ENCODE assay signal across 24 cellular contexts in the genomic region with DNA sequence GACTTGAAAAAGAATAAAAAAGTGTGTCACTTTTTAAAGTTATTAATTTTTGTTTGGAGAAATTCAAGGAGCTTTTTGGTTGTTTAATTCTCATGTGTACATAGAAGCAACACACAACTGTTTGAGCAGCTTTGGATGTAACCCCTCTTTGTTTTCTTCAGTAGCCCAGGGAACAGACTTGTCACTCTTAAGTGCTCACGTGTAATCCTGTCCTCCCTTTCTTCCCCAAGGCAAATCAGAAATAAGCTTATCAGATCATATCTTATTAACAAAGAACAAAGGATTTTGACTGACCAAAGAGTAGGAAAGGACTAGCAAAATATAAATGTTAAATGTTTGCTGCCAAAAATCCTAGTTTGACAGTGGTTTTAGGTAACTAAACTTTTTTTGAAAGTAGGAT. TPM values are rescaled to one million over a fixed set of nuclear protein-coding genes. Genes with fewer than 3 reads are reported as not detected.
DNase-seq lines count a peak whose midpoint lies in the region; FAIRE-seq and TF ChIP-seq lines count a peak whose summit lies in the region.
"Had no signal": no experiment of that assay in that cellular context is flagged by ENCODE, and none has a peak within 500 bp of the region (broad histone marks: within the 10 kb centered on the region; RNA-seq: fewer than 3 reads in every experiment).

No MANE protein-coding gene starts in this region.

- H3K4me2 ChIP-seq in keratinocyte (ENCODE audit: control insufficient read depth, extremely low read depth, insufficient read depth, low read depth, low read length) = no peak overlapping the region
- H3K4me2 ChIP-seq: KMS-11 had no signal

- H3K4me1 ChIP-seq in keratinocyte (ENCODE audit: control insufficient read depth, extremely low read depth, insufficient read depth, low read length) = no peaks in the 10 kb centered on the region
- H3K4me1 ChIP-seq in esophagus squamous epithelium = peaks cover 0 to 14% (median 0%) of the 10 kb centered on the region in 3 donors
- H3K4me1 ChIP-seq: prostate gland had no signal

- no peaks in the 10 kb centered on the region for H3K4me1 Mint-ChIP-seq in activated T-cell treated with anti-CD3 and anti-CD28 coated beads, Interleukin-2, amount 50 U/mL, for 24 hours (ENCODE audit: low read depth)
- H3K4me1 Mint-ChIP-seq: activated naive CD8-positive, alpha-beta T cell treated with anti-CD3 and anti-CD28 coated beads, Interleukin-2, amount 50 U/mL, for 24 hours; T-helper 17 cell had no signal

- no peak overlapping the region for H3K27ac Mint-ChIP-seq in activated T-cell treated with anti-CD3 and anti-CD28 coated beads, Interleukin-2, amount 50 U/mL, for 24 hours
- H3K27ac Mint-ChIP-seq: activated CD8-positive, alpha-beta T cell treated with anti-CD3 and anti-CD28 coated beads, Interleukin-2, amount 10 ng/mL, durations not matched to agents 7 days and 5 days; activated naive CD8-positive, alpha-beta T cell treated with anti-CD3 and anti-CD28 coated beads, Interleukin-2, amount 50 U/mL, for 24 hours; CD8-positive, alpha-beta T cell; T-helper 17 cell had no signal

- H3K4me3 ChIP-seq in keratinocyte (ENCODE audit: control insufficient read depth in 2 of 3, extremely low read depth in 1 of 3, insufficient read depth in 2 of 3, low read depth in 1 of 3, low read length in 3 of 3) = no peak overlapping the region
- H3K4me3 ChIP-seq in esophagus squamous epithelium = no peak overlapping the region
- H3K4me3 ChIP-seq: body of pancreas, prostate gland had no signal

- H3K79me2 ChIP-seq in keratinocyte (ENCODE audit: control insufficient read depth, insufficient read depth, low read length) = no peaks in the 10 kb centered on the region

- TF ChIP-seq POLR2A in esophagus squamous epithelium (IDR thresholded peaks at IDR 0.05) = no peak

- H3K9me3 ChIP-seq in keratinocyte (ENCODE audit: control insufficient read depth, low read depth, low read length) = no peaks in the 10 kb centered on the region
- no peaks in the 10 kb centered on the region for H3K9me3 ChIP-seq in esophagus squamous epithelium
- H3K9me3 ChIP-seq: body of pancreas, prostate gland had no signal

- TF ChIP-seq CTCF in keratinocyte (optimal IDR thresholded peaks at IDR 0.05 in 1 of 3, IDR thresholded peaks at IDR 0.05 in 1 of 3, conservative IDR thresholded peaks at IDR 0.05 in 1 of 3; ENCODE audit: extremely low read depth in 1 of 3, insufficient read depth in 2 of 3, low read length in 3 of 3) (no peak), esophagus squamous epithelium (IDR thresholded peaks at IDR 0.05) (no peak)

- DNase-seq in NCI-H1417 (lab: John Stamatoyannopoulos, UW) = peak in 2 of 3 experiments; percentile 1 to 50
- DNase-seq in NCI-H1417 treated with DMSO at 0.1 percent for 48 hours (lab: John Stamatoyannopoulos, UW) = no peak
- DNase-seq in NCI-H69 (lab: John Stamatoyannopoulos, UW) = peak; percentile 45
- DNase-seq in keratinocyte (ENCODE audit: low read depth, low spot score) = no peak
- peak; percentile 45 for DNase-seq in renal cortical epithelial cell (ENCODE audit: low read depth)
- DNase-seq in esophagus squamous epithelium (lab: John Stamatoyannopoulos, UW) = no peak
- DNase-seq in NCI-H1694 (lab: John Stamatoyannopoulos, UW) = no peak
- no peak for DNase-seq in activated T-cell treated with anti-CD3 and anti-CD28 coated beads, Interleukin-2, amount 50 U/mL, for 24 hours
- DNase-seq: activated CD4-positive, alpha-beta T cell treated with anti-CD3 and anti-CD28 coated beads for 1 hour; activated CD8-positive, alpha-beta T cell treated with anti-CD3 and anti-CD28 coated beads, Interleukin-2, amount 10 ng/mL, durations not matched to agents 7 days and 5 days; activated gamma-delta T cell; activated naive CD8-positive, alpha-beta T cell treated with anti-CD3 and anti-CD28 coated beads, Interleukin-2, amount 50 U/mL, for 24 hours; AML-193; body of pancreas; CD8-positive, alpha-beta T cell; effector CD4-positive, alpha-beta T cell; GDM1; NCI-H187 treated with DMSO at 0.1 percent for 48 hours; NCI-H2227 treated with DMSO at 0.1 percent for 48 hours; T-helper 17 cell; trophoblast cell had no signal

- no peaks in the 10 kb centered on the region for H3K9me1 ChIP-seq in keratinocyte (ENCODE audit: control insufficient read depth, extremely low read depth, insufficient read depth, low read length)

- no peak for FAIRE-seq in keratinocyte (lab: Jason Lieb, UNC)
- FAIRE-seq: GM18507 had no signal

- H3K9me3 Mint-ChIP-seq in activated T-cell treated with anti-CD3 and anti-CD28 coated beads, Interleukin-2, amount 50 U/mL, for 24 hours = peaks cover 9% of the 10 kb centered on the region

- no peak overlapping the region for H3K4me3 Mint-ChIP-seq in activated T-cell treated with anti-CD3 and anti-CD28 coated beads, Interleukin-2, amount 50 U/mL, for 24 hours
- H3K4me3 Mint-ChIP-seq: activated CD8-positive, alpha-beta T cell treated with anti-CD3 and anti-CD28 coated beads, Interleukin-2, amount 10 ng/mL, durations not matched to agents 7 days and 5 days; activated naive CD8-positive, alpha-beta T cell treated with anti-CD3 and anti-CD28 coated beads, Interleukin-2, amount 50 U/mL, for 24 hours; CD8-positive, alpha-beta T cell; T-helper 17 cell had no signal

- intact Hi-C loops in esophagus squamous epithelium (cut with DNase I) = no loop called here

- dilution Hi-C loops in keratinocyte (cut with MboI; ENCODE audit: extremely low pct_ligation_motif_present, low sequenced_read_pairs) = loop anchor here (25.0 kb wide), 1 partner anchor 368 kb away; no protein-coding TSS in a partner anchor

- H3K27ac ChIP-seq in keratinocyte (ENCODE audit: control insufficient read depth, insufficient read depth, low read length) = no peak overlapping the region
- H3K27ac ChIP-seq in esophagus squamous epithelium = no peak overlapping the region
- H3K27ac ChIP-seq: body of pancreas, KMS-11, prostate gland had no signal

- no peak overlapping the region for H3K9ac ChIP-seq in keratinocyte (ENCODE audit: control insufficient read depth, extremely low read depth, insufficient read depth, low read length)
- H3K9ac ChIP-seq: KMS-11 had no signal

- H4K20me1 ChIP-seq in keratinocyte (ENCODE audit: control insufficient read depth, extremely low read depth, insufficient read depth, low read length) = no peaks in the 10 kb centered on the region

- peak overlapping the region; percentile 20 for H2AFZ ChIP-seq in keratinocyte (ENCODE audit: control insufficient read depth, low read length)

- H3K27me3 Mint-ChIP-seq in activated T-cell treated with anti-CD3 and anti-CD28 coated beads, Interleukin-2, amount 50 U/mL, for 24 hours = no peaks in the 10 kb centered on the region
- H3K27me3 Mint-ChIP-seq: activated naive CD8-positive, alpha-beta T cell treated with anti-CD3 and anti-CD28 coated beads, Interleukin-2, amount 50 U/mL, for 24 hours; T-helper 17 cell had no signal

- H3K27me3 ChIP-seq in keratinocyte (ENCODE audit: control insufficient read depth, extremely low read depth, insufficient read depth, low read length) = no peaks in the 10 kb centered on the region
- no peaks in the 10 kb centered on the region for H3K27me3 ChIP-seq in esophagus squamous epithelium
- H3K27me3 ChIP-seq: body of pancreas had no signal

- H3K36me3 ChIP-seq in keratinocyte (ENCODE audit: control insufficient read depth in 2 of 2, extremely low read depth in 1 of 2, insufficient read depth in 2 of 2, low read length in 2 of 2) (no peaks in the 10 kb centered on the region), esophagus squamous epithelium (no peaks in the 10 kb centered on the region)
- H3K36me3 ChIP-seq: prostate gland had no signal

- WGBS in esophagus squamous epithelium, 2 donors = 41 to 53% methylated on average over 1 of the region's 1 CpG

- no peaks in the 10 kb centered on the region for H3K36me3 Mint-ChIP-seq in activated T-cell treated with anti-CD3 and anti-CD28 coated beads, Interleukin-2, amount 50 U/mL, for 24 hours (ENCODE audit: low read depth)
- H3K36me3 Mint-ChIP-seq: CD8-positive, alpha-beta T cell had no signal

RNA-seq across cellular contexts. Expression of a gene that starts 7.3 kb away (rescaled TPM):
- 69.7 to 123 TPM (median 91.7 TPM) in 3 replicates for polyA plus RNA-seq in keratinocyte
- 26.0 TPM for polyA plus RNA-seq in keratinocyte (2011; ENCODE audit: low read depth)
- polyA plus RNA-seq in keratinocyte (2011; cell fraction: cytosol; rRNA removed) = 19.7 and 39.9 TPM in 2 replicates
- 161 and 172 TPM in 2 replicates for polyA plus RNA-seq in keratinocyte (2011; cell fraction: nucleus; rRNA removed)
- 25.7 and 51.0 TPM in 2 replicates for polyA plus RNA-seq in keratinocyte (2012; ENCODE audit: low replicate concordance)
- 39.2 to 159 TPM (median 142 TPM) in 3 replicates for polyA minus RNA-seq in keratinocyte
- polyA minus RNA-seq in keratinocyte (2011; cell fraction: cytosol; rRNA and poly(A)+ RNA removed) = 40.3 TPM
- 147 and 284 TPM in 2 replicates for polyA minus RNA-seq in keratinocyte (2011; cell fraction: nucleus; rRNA and poly(A)+ RNA removed)
- total RNA-seq in renal cortical epithelial cell (5.2 and 16.0 TPM in 2 replicates), esophagus squamous epithelium (10 to 100 TPM in 1 of 4 donors, 1 to 10 TPM in 3; 1.6 to 11.8 (median 6.4) TPM)
- total RNA-seq: activated CD8-positive, alpha-beta T cell treated with anti-CD3 and anti-CD28 coated beads, Interleukin-2, amount 10 ng/mL, durations not matched to agents 7 days and 5 days; CD8-positive, alpha-beta T cell; T-helper 17 cell had no signal

Comparison
In these comparisons a context has a peak if more than half of its experiments do, and no peak if none do; other contexts are left out.
1. DNase-seq: peak in NCI-H1417 (2 of 3), NCI-H69 (single experiment) and renal cortical epithelial cell (single experiment); none in NCI-H1417 treated with DMSO at 0.1 percent for 48 hours (single experiment), keratinocyte (single experiment), esophagus squamous epithelium (single experiment), NCI-H1694 (single experiment) and activated T-cell treated with anti-CD3 and anti-CD28 coated beads, Interleukin-2, amount 50 U/mL, for 24 hours (single experiment).